In the genomic region with DNA sequence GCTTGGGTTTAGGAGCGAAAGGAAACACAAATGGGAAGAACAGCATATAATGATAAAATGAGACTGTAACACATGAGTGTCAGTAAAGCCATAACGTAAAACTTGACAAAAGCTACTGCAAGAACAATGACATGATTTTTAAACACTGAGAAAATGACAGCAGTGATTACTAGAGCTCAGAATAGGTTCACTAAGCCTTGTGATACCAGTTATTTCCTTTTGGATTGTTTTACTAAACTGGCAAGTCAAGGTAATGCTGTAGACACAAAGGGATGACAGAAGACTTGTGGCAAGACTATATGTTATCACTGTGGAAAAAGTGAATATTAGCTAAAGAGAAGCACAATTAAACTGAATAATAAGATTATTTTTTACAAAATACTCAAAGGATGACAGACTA, we compare ENCODE assay signal across 1 cellular context.
TF ChIP-seq lines count a peak whose summit lies in the region.

No MANE protein-coding gene starts in this region.

TF ChIP-seq in SK-N-SH, 30 proteins besides CTCF, POLR2A, EP300 and RAD21:
- TF ChIP-seq, protein P1, sequence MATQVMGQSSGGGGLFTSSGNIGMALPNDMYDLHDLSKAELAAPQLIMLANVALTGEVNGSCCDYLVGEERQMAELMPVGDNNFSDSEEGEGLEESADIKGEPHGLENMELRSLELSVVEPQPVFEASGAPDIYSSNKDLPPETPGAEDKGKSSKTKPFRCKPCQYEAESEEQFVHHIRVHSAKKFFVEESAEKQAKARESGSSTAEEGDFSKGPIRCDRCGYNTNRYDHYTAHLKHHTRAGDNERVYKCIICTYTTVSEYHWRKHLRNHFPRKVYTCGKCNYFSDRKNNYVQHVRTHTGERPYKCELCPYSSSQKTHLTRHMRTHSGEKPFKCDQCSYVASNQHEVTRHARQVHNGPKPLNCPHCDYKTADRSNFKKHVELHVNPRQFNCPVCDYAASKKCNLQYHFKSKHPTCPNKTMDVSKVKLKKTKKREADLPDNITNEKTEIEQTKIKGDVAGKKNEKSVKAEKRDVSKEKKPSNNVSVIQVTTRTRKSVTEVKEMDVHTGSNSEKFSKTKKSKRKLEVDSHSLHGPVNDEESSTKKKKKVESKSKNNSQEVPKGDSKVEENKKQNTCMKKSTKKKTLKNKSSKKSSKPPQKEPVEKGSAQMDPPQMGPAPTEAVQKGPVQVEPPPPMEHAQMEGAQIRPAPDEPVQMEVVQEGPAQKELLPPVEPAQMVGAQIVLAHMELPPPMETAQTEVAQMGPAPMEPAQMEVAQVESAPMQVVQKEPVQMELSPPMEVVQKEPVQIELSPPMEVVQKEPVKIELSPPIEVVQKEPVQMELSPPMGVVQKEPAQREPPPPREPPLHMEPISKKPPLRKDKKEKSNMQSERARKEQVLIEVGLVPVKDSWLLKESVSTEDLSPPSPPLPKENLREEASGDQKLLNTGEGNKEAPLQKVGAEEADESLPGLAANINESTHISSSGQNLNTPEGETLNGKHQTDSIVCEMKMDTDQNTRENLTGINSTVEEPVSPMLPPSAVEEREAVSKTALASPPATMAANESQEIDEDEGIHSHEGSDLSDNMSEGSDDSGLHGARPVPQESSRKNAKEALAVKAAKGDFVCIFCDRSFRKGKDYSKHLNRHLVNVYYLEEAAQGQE (IDR thresholded peaks at IDR 0.05; ENCODE audit: low read depth, low read length): no peak
- TF ChIP-seq GABPA (IDR thresholded peaks at IDR 0.05; ENCODE audit: low read depth) (no peak), CHD2 (IDR thresholded peaks at IDR 0.05; ENCODE audit: low read length, partially characterized antibody) (no peak), YY1 (IDR thresholded peaks at IDR 0.05; ENCODE audit: low read depth) (no peak), GATA2 (CRISPR knock-in tag; IDR thresholded peaks at IDR 0.05) (no peak), TCF12 (IDR thresholded peaks at IDR 0.05) (no peak), TAF1 (IDR thresholded peaks at IDR 0.05; ENCODE audit: borderline replicate concordance, low read depth, low read length) (no peak), JUND (IDR thresholded peaks at IDR 0.05) (no peak), TEAD4 (IDR thresholded peaks at IDR 0.05; ENCODE audit: borderline replicate concordance, insufficient read depth) (no peak), FOSL2 (IDR thresholded peaks at IDR 0.05; ENCODE audit: borderline replicate concordance, low read depth) (no peak), FOXM1 (IDR thresholded peaks at IDR 0.05; ENCODE audit: low read depth) (no peak), POLR2AphosphoS5 (IDR thresholded peaks at IDR 0.05; ENCODE audit: low read depth, low read length) (no peak), SMC3 (IDR thresholded peaks at IDR 0.05; ENCODE audit: low read depth, low read length) (no peak), RFX5 (IDR thresholded peaks at IDR 0.05; ENCODE audit: low read length) (no peak), MEF2A (IDR thresholded peaks at IDR 0.05; ENCODE audit: borderline replicate concordance, low read depth) (no peak), RCOR1 (IDR thresholded peaks at IDR 0.05; ENCODE audit: low read length) (no peak), SIN3A (IDR thresholded peaks at IDR 0.05; ENCODE audit: borderline replicate concordance, low read depth, low read length) (no peak)
- TF ChIP-seq, protein P2, sequence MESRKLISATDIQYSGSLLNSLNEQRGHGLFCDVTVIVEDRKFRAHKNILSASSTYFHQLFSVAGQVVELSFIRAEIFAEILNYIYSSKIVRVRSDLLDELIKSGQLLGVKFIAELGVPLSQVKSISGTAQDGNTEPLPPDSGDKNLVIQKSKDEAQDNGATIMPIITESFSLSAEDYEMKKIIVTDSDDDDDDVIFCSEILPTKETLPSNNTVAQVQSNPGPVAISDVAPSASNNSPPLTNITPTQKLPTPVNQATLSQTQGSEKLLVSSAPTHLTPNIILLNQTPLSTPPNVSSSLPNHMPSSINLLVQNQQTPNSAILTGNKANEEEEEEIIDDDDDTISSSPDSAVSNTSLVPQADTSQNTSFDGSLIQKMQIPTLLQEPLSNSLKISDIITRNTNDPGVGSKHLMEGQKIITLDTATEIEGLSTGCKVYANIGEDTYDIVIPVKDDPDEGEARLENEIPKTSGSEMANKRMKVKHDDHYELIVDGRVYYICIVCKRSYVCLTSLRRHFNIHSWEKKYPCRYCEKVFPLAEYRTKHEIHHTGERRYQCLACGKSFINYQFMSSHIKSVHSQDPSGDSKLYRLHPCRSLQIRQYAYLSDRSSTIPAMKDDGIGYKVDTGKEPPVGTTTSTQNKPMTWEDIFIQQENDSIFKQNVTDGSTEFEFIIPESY (IDR thresholded peaks at IDR 0.05; ENCODE audit: borderline replicate concordance, low read depth): no peak
- TF ChIP-seq, protein P3, sequence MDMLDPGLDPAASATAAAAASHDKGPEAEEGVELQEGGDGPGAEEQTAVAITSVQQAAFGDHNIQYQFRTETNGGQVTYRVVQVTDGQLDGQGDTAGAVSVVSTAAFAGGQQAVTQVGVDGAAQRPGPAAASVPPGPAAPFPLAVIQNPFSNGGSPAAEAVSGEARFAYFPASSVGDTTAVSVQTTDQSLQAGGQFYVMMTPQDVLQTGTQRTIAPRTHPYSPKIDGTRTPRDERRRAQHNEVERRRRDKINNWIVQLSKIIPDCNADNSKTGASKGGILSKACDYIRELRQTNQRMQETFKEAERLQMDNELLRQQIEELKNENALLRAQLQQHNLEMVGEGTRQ (IDR thresholded peaks at IDR 0.05; ENCODE audit: borderline replicate concordance, low read depth, low read length): no peak
- TF ChIP-seq, protein P4, sequence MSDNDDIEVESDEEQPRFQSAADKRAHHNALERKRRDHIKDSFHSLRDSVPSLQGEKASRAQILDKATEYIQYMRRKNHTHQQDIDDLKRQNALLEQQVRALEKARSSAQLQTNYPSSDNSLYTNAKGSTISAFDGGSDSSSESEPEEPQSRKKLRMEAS (IDR thresholded peaks at IDR 0.05; ENCODE audit: low read depth): no peak
